24 cellular contexts compared by ENCODE assay signal in the genomic region with DNA sequence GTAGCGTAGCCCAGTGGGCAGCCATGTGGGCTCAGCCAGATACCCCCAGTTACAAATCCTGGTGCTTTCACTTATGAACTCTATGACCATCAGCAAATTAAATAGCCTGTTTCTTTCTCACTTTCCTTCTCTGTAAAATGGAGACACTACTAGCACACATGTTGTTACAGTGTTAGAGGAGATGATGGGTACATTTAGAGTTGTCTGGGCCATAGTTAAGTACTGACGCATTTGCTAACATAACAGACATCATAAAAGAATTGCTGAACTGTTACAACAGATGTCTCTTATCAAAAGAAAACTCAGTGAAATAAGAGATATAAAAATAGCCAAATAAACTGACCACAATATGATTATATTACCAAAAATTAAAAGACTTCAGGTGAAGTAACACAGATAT.
"Had no signal": no experiment of that assay in that cellular context is flagged by ENCODE, and none has a peak within 500 bp of the region (broad histone marks: within the 10 kb centered on the region; RNA-seq: fewer than 3 reads in every experiment).

No MANE protein-coding gene starts in this region.

- DNase-seq: activated B cell treated with CpG ODN at 0.5 μM for 24 hours; activated CD4-positive, alpha-beta memory T cell treated with anti-CD3 and anti-CD28 coated beads for 36 hours; activated CD4-positive, alpha-beta T cell treated with anti-CD3 and anti-CD28 coated beads for 4 hours; activated CD4-positive, alpha-beta T cell treated with anti-CD3 and anti-CD28 coated beads, Interleukin-2, amount 10 ng/mL, durations not matched to agents 24 days and 14 days; activated CD4-positive, alpha-beta T cell treated with anti-CD3 and anti-CD28 coated beads, Interleukin-2, amount 50 U/mL, for 1 hour; activated CD4-positive, alpha-beta T cell treated with anti-CD3 and anti-CD28 coated beads, Interleukin-2, amount 50 U/mL, for 4 hours; activated CD4-positive, CD25-positive, alpha-beta regulatory T cell treated with anti-CD3 and anti-CD28 coated beads, Interleukin-2, amount 50 U/mL, for 72 hours; activated CD8-positive, alpha-beta memory T cell treated with anti-CD3 and anti-CD28 coated beads, Interleukin-2, amount 50 U/mL, for 48 hours; activated CD8-positive, alpha-beta T cell treated with anti-CD3 and anti-CD28 coated beads for 36 hours; activated effector memory CD4-positive, alpha-beta T cell treated with Interleukin-2 at 50 U/mL for 16 hours; activated gamma-delta T cell; activated naive CD4-positive, alpha-beta T cell treated with anti-CD3 and anti-CD28 coated beads, Interleukin-2, amount 10 ng/mL, durations not matched to agents 7 days and 5 days; activated naive CD4-positive, alpha-beta T cell treated with Interleukin-2 at 50 U/mL for 16 hours; activated naive CD8-positive, alpha-beta T cell treated with anti-CD3 and anti-CD28 coated beads, Interleukin-2, amount 10 ng/mL, durations not matched to agents 7 days and 5 days; activated naive CD8-positive, alpha-beta T cell treated with anti-CD3 and anti-CD28 coated beads, Interleukin-2, amount 50 U/mL, for 24 hours; activated T-cell treated with anti-CD3 and anti-CD28 coated beads, Interleukin-2, amount 50 U/mL, for 24 hours; activated T-cell treated with anti-CD3 and anti-CD28 coated beads, Interleukin-2, amount 50 U/mL, for 48 hours; amygdala; anterior cingulate cortex; central memory CD4-positive, alpha-beta T cell; T-helper 1 cell; T-helper 2 cell; T-helper 9 cell had no signal

- ATAC-seq: activated CD8-positive, alpha-beta T cell treated with anti-CD3 and anti-CD28 coated beads for 36 hours; activated naive CD8-positive, alpha-beta T cell treated with anti-CD3 and anti-CD28 coated beads, Interleukin-2, amount 50 U/mL, for 24 hours had no signal

- H3K4me3 ChIP-seq: ascending aorta had no signal
